ENCODE assay signal across 23 cellular contexts in the genomic region with DNA sequence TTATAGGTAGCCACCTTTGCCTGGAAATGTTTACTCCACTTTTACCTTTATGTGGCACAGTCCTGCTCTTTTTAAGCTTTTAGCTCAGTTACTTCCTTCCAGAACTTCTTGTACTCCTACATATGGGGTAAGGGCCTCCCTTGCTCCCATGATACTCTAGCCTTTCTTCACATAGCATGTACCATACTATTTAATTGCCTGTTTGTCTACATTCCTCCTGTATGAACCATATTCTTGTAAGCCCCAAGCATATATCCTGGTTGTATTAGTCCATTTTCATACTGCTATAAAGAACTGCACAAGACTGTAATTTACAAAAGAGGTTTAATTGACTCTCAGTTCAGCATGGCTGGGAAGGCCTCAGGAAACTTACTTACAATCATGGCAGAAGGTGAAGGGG.
"Had no signal": no experiment of that assay in that cellular context is flagged by ENCODE, and none has a peak within 500 bp of the region (broad histone marks: within the 10 kb centered on the region; RNA-seq: fewer than 3 reads in every experiment).

No MANE protein-coding gene starts in this region.

- H3K4me1 Mint-ChIP-seq: naive thymus-derived CD8-positive, alpha-beta T cell; nephron progenitor cell had no signal

- H3K27ac ChIP-seq: left lung, prostate gland, right atrium auricular region, stomach, thyroid gland, upper lobe of left lung had no signal

- H3K4me3 Mint-ChIP-seq: dendritic cell treated with granulocyte-macrophage colony-stimulating factor and Interleukin-4, amounts not matched to agents 40 ng/mL and 50 ng/mL, for 4 days; naive thymus-derived CD8-positive, alpha-beta T cell; nephron progenitor cell had no signal

- H3K4me3 ChIP-seq: left lung, prostate gland, right atrium auricular region, smooth muscle cell, stomach, thyroid gland, upper lobe of left lung had no signal

- H3K27me3 Mint-ChIP-seq: dendritic cell treated with granulocyte-macrophage colony-stimulating factor and Interleukin-4, amounts not matched to agents 40 ng/mL and 50 ng/mL, for 4 days; naive thymus-derived CD8-positive, alpha-beta T cell had no signal

- H3K9me3 ChIP-seq: left lung, prostate gland, right atrium auricular region, stomach, thyroid gland, upper lobe of left lung had no signal

- H3K36me3 ChIP-seq: left lung, prostate gland, right atrium auricular region, stomach, thyroid gland, upper lobe of left lung had no signal

- H3K4me2 ChIP-seq: smooth muscle cell had no signal

- ATAC-seq: left cardiac atrium; left lung; naive thymus-derived CD8-positive, alpha-beta T cell; sciatic nerve had no signal

- DNase-seq: caudate nucleus; cerebellar nuclear complex; effector CD8-positive, alpha-beta T cell; foreskin fibroblast; glutamatergic neuron; left cardiac atrium; left lung; naive thymus-derived CD8-positive, alpha-beta T cell; nephron progenitor cell; nucleus accumbens; stimulated activated CD4-positive, alpha-beta T cell treated with anti-CD3 and anti-CD28 coated beads, Interleukin-12 subunit alpha, Interleukin-12 subunit beta, amount 100 ng/mL, for 4 hours; stimulated activated CD4-positive, alpha-beta T cell treated with anti-CD3 and anti-CD28 coated beads, Interleukin-1b, Interleukin-23, amount 100 ng/mL, for 48 hours; stimulated activated CD4-positive, alpha-beta T cell treated with anti-CD3 and anti-CD28 coated beads, Interleukin-4, amount 100 ng/mL, for 1 hour; stimulated activated CD8-positive, alpha-beta memory T cell treated with anti-CD3 and anti-CD28 coated beads, Interleukin-4, amount 100 ng/mL, for 48 hours; stimulated activated naive CD4-positive, alpha-beta T cell treated with Interleukin-2 at 50 U/mL for 16 hours; stomach; thyroid gland; upper lobe of left lung had no signal

- H3K4me1 ChIP-seq: left lung, prostate gland, right atrium auricular region, stomach, thyroid gland, upper lobe of left lung had no signal

- H3K9me3 Mint-ChIP-seq: dendritic cell treated with granulocyte-macrophage colony-stimulating factor and Interleukin-4, amounts not matched to agents 40 ng/mL and 50 ng/mL, for 4 days; nephron progenitor cell had no signal

- H3K27me3 ChIP-seq: left lung, right atrium auricular region, stomach, thyroid gland, upper lobe of left lung had no signal

- H3K27ac Mint-ChIP-seq: dendritic cell treated with granulocyte-macrophage colony-stimulating factor and Interleukin-4, amounts not matched to agents 40 ng/mL and 50 ng/mL, for 4 days; naive thymus-derived CD8-positive, alpha-beta T cell; nephron progenitor cell had no signal
